Comparison of ENCODE assay signal across 26 cellular contexts in genomic region chr14:38040411-38040810, GRCh38.
"Had no signal": no experiment of that assay in that cellular context is flagged by ENCODE, and none has a peak within 500 bp of the region (broad histone marks: within the 10 kb centered on the region; RNA-seq: fewer than 3 reads in every experiment).

No MANE protein-coding gene starts in this region.

- ATAC-seq: activated CD8-positive, alpha-beta T cell treated with anti-CD3 and anti-CD28 coated beads, Interleukin-2, amount 10 ng/mL, durations not matched to agents 7 days and 5 days; activated naive CD8-positive, alpha-beta T cell treated with anti-CD3 and anti-CD28 coated beads, Interleukin-2, amount 50 U/mL, for 24 hours; K562 had no signal

- DNase-seq: activated CD4-positive, alpha-beta T cell treated with anti-CD3 and anti-CD28 coated beads, Interleukin-2, amount 10 ng/mL, durations not matched to agents 7 days and 5 days; activated CD4-positive, alpha-beta T cell treated with anti-CD3 and anti-CD28 coated beads, Interleukin-2, amount 50 U/mL, for 48 hours; activated CD8-positive, alpha-beta T cell treated with anti-CD3 and anti-CD28 coated beads, Interleukin-2, amount 10 ng/mL, durations not matched to agents 7 days and 5 days; activated gamma-delta T cell treated with Interleukin-2 at 50 U/mL for 16 hours; activated naive CD4-positive, alpha-beta T cell treated with anti-CD3 and anti-CD28 coated beads for 36 hours; activated naive CD8-positive, alpha-beta T cell treated with anti-CD3 and anti-CD28 coated beads, Interleukin-2, amount 50 U/mL, for 24 hours; activated T-cell treated with anti-CD3 and anti-CD28 coated beads, Interleukin-2, amount 50 U/mL, for 24 hours; anterior cingulate cortex; caudate nucleus; cerebellar nuclear complex; MG63; NCI-H1092; NCI-H1436 treated with DMSO at 0.1 percent for 48 hours; NCI-H1694 treated with DMSO at 0.1 percent for 48 hours; NCI-H2029 treated with DMSO at 0.1 percent for 48 hours; NCI-H2107; NCI-H2171; NCI-H510A; NCI-H526; NCI-H774; OCI-M1; Right ventricle myocardium superior had no signal

- H3K27me3 ChIP-seq: MG63 had no signal

- FAIRE-seq: bronchial epithelial cell, K562, TTC549 had no signal

- H3K27ac ChIP-seq: SK-N-MC had no signal

- H3K36me3 ChIP-seq: MG63 had no signal

- H3K4me3 ChIP-seq: K562, MG63, SK-N-MC had no signal

- H3K9me3 ChIP-seq: MG63 had no signal
